In the genomic region with DNA sequence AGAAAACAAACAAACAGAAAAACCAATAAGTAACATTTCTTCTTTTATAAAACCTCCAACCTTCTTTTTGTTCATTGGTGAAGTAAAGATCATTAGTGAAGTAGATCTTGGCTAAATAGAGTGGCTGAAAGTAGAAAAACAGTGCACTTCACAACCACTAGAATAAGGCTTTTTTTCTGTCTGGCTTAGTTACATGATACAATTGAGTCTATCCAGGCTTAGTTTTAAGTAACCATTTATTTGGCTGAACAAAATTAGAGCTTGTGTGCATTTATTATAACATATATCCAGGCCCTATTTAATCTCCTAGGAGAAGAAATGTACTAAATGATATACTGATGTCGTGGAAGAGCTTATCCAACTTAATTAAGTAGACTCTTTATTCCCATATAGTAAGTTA, we compare ENCODE assay signal across 25 cellular contexts.
DNase-seq lines count a peak whose midpoint lies in the region; ATAC-seq, FAIRE-seq and TF ChIP-seq lines count a peak whose summit lies in the region.
"Had no signal": no experiment of that assay in that cellular context is flagged by ENCODE, and none has a peak within 500 bp of the region (broad histone marks: within the 10 kb centered on the region; RNA-seq: fewer than 3 reads in every experiment).

No MANE protein-coding gene starts in this region.

- no peaks in the 10 kb centered on the region for H3K27me3 Mint-ChIP-seq in stimulated activated naive CD8-positive, alpha-beta T cell treated with anti-CD3 and anti-CD28 coated beads, Interleukin-15, Interleukin-2, amounts not matched to agents 100 ng/mL and 50 ng/mL, for 24 hours
- H3K27me3 Mint-ChIP-seq in astrocyte (ENCODE audit: low read depth, unreplicated experiment) (no peaks in the 10 kb centered on the region), mesothelial cell of epicardium (ENCODE audit: low read depth) (no peaks in the 10 kb centered on the region)
- H3K27me3 Mint-ChIP-seq: CD4-positive, alpha-beta memory T cell; stimulated activated naive CD8-positive, alpha-beta T cell treated with anti-CD3 and anti-CD28 coated beads, Interleukin-15, amount 100 ng/mL, for 72 hours had no signal

- intact Hi-C loops in transverse colon (cut with DNase I; ENCODE audit: low total_unique reads), result no loop called here

- no peaks in the 10 kb centered on the region for H3K27me3 ChIP-seq in astrocyte (ENCODE audit: insufficient read depth, low read length)
- H3K27me3 ChIP-seq in transverse colon, result no peaks in the 10 kb centered on the region
- H3K27me3 ChIP-seq: dorsolateral prefrontal cortex, ovary, SJSA1 had no signal

- H3K9me3 Mint-ChIP-seq in stimulated activated naive CD8-positive, alpha-beta T cell treated with anti-CD3 and anti-CD28 coated beads, Interleukin-15, Interleukin-2, amounts not matched to agents 100 ng/mL and 50 ng/mL, for 24 hours, result no peaks in the 10 kb centered on the region
- H3K9me3 Mint-ChIP-seq in astrocyte (ENCODE audit: unreplicated experiment), result no peaks in the 10 kb centered on the region
- H3K9me3 Mint-ChIP-seq in mesothelial cell of epicardium, result peaks cover 1% of the 10 kb centered on the region

- no peak for TF ChIP-seq POLR2A in transverse colon (IDR thresholded peaks at IDR 0.05)

- no peaks in the 10 kb centered on the region for H3K79me2 ChIP-seq in astrocyte (ENCODE audit: insufficient read depth, low read length)

- no peaks in the 10 kb centered on the region for H4K20me1 ChIP-seq in astrocyte (ENCODE audit: insufficient read depth, low read length)

- H3K9ac ChIP-seq in astrocyte (ENCODE audit: low read length), result peak overlapping the region; percentile 84

- no peak for DNase-seq in stimulated activated naive CD8-positive, alpha-beta T cell treated with anti-CD3 and anti-CD28 coated beads, Interleukin-15, Interleukin-2, amounts not matched to agents 100 U/mL and 50 U/mL, for 24 hours
- no peak for DNase-seq in astrocyte (ENCODE audit: low read depth)
- no peak for DNase-seq in mesothelial cell of epicardium (ENCODE audit: low spot score in 2 of 2, unreplicated experiment in 2 of 2)
- no peak for DNase-seq in transverse colon
- DNase-seq in COLO668 (lab: John Stamatoyannopoulos, UW; ENCODE audit: unreplicated experiment), result no peak
- DNase-seq in DMS 273 treated with DMSO at 0.1 percent for 48 hours (lab: John Stamatoyannopoulos, UW), result no peak
- no peak for DNase-seq in NCI-H1105 (lab: John Stamatoyannopoulos, UW)
- DNase-seq: activated CD4-positive, alpha-beta T cell treated with anti-CD3 and anti-CD28 coated beads, Interleukin-2, amount 50 U/mL, for 48 hours; CD4-positive, alpha-beta memory T cell; DMS79 treated with DMSO at 0.1 percent for 48 hours; dorsolateral prefrontal cortex; foreskin melanocyte; MV-4-11; naive thymus-derived CD4-positive, alpha-beta T cell; NCI-H1694 treated with DMSO at 0.1 percent for 48 hours; NCI-H774; ovary; stimulated activated CD4-positive, alpha-beta T cell treated with anti-CD3 and anti-CD28 coated beads, Interleukin-1b, Interleukin-23, amount 100 ng/mL, for 48 hours; stimulated activated naive CD8-positive, alpha-beta T cell treated with anti-CD3 and anti-CD28 coated beads, Interleukin-15, amount 100 ng/mL, for 72 hours; T-helper 17 cell had no signal

- H3K36me3 Mint-ChIP-seq in stimulated activated naive CD8-positive, alpha-beta T cell treated with anti-CD3 and anti-CD28 coated beads, Interleukin-15, Interleukin-2, amounts not matched to agents 100 ng/mL and 50 ng/mL, for 24 hours (ENCODE audit: low read depth), result peaks cover 1% of the 10 kb centered on the region
- H3K36me3 Mint-ChIP-seq in astrocyte (ENCODE audit: low read depth, unreplicated experiment), result no peaks in the 10 kb centered on the region
- peaks cover under 1% of the 10 kb centered on the region for H3K36me3 Mint-ChIP-seq in mesothelial cell of epicardium

- H3K4me3 ChIP-seq in astrocyte (ENCODE audit: insufficient read depth, low read depth, low read length) (no peak overlapping the region), transverse colon (no peak overlapping the region)
- H3K4me3 ChIP-seq: cardiac muscle cell, dorsolateral prefrontal cortex, ovary, SJSA1 had no signal

- no peak for ATAC-seq in stimulated activated naive CD8-positive, alpha-beta T cell treated with anti-CD3 and anti-CD28 coated beads, Interleukin-15, Interleukin-2, amounts not matched to agents 100 U/mL and 50 U/mL, for 24 hours
- ATAC-seq: naive thymus-derived CD4-positive, alpha-beta T cell; stimulated activated naive CD8-positive, alpha-beta T cell treated with anti-CD3 and anti-CD28 coated beads, Interleukin-15, amount 100 ng/mL, for 72 hours; T-helper 17 cell had no signal

- H3K27ac ChIP-seq in astrocyte (ENCODE audit: low read depth, low read length) (peak overlapping the region; percentile 98), transverse colon (peak overlapping the region; percentile 51 to 80 (median 63))
- H3K27ac ChIP-seq: cardiac muscle cell, ovary, VCaP had no signal

- H3K36me3 ChIP-seq in astrocyte (ENCODE audit: insufficient read depth, low read length), result no peaks in the 10 kb centered on the region
- no peaks in the 10 kb centered on the region for H3K36me3 ChIP-seq in transverse colon
- H3K36me3 ChIP-seq: cardiac muscle cell, ovary, SJSA1 had no signal

- peak overlapping the region; percentile 73 for H3K4me2 ChIP-seq in astrocyte (ENCODE audit: low read length)

- no peak for FAIRE-seq in astrocyte (lab: Jason Lieb, UNC)
- FAIRE-seq: H1 had no signal

- TF ChIP-seq EP300 in transverse colon (IDR thresholded peaks at IDR 0.05; ENCODE audit: low read depth), result no peak

- in situ Hi-C loops in transverse colon (cut with MboI; ENCODE audit: low pct_ligation_motif_present in 1 of 4, low pct_unique_long_range_greater_than_20kb in 1 of 4, low sequenced_read_pairs in 3 of 4), result no loop called here

- H2AFZ ChIP-seq in astrocyte (ENCODE audit: low read depth, low read length), result no peak overlapping the region

- TF ChIP-seq CTCF in astrocyte (IDR thresholded peaks at IDR 0.05; ENCODE audit: insufficient read depth, low read depth, low read length) (no peak), mesothelial cell of epicardium (IDR thresholded peaks at IDR 0.05; ENCODE audit: unreplicated experiment) (no peak), transverse colon (IDR thresholded peaks at IDR 0.05) (no peak)

- H3K4me1 ChIP-seq in astrocyte (ENCODE audit: insufficient read depth, low read length) (peaks cover 58% of the 10 kb centered on the region), transverse colon (peaks cover 0 to 25% (median 7%) of the 10 kb centered on the region in 4 donors)

- WGBS in transverse colon (ENCODE audit: low coverage in 1 of 2), 2 donors, result 57 to 80% methylated on average over 1 of the region's 1 CpG

- H3K9me3 ChIP-seq in astrocyte (ENCODE audit: insufficient read depth, low read depth, low read length), result no peaks in the 10 kb centered on the region
- no peaks in the 10 kb centered on the region for H3K9me3 ChIP-seq in transverse colon
- H3K9me3 ChIP-seq: ovary, SJSA1 had no signal

- peak overlapping the region; percentile 94 for H3K27ac Mint-ChIP-seq in stimulated activated naive CD8-positive, alpha-beta T cell treated with anti-CD3 and anti-CD28 coated beads, Interleukin-15, Interleukin-2, amounts not matched to agents 100 ng/mL and 50 ng/mL, for 24 hours
- H3K27ac Mint-ChIP-seq in astrocyte (ENCODE audit: unreplicated experiment), result peak overlapping the region; percentile 99
- peak overlapping the region; percentile 63 for H3K27ac Mint-ChIP-seq in mesothelial cell of epicardium
- H3K27ac Mint-ChIP-seq: CD4-positive, alpha-beta memory T cell; T-helper 17 cell had no signal

- H3K4me1 Mint-ChIP-seq in stimulated activated naive CD8-positive, alpha-beta T cell treated with anti-CD3 and anti-CD28 coated beads, Interleukin-15, Interleukin-2, amounts not matched to agents 100 ng/mL and 50 ng/mL, for 24 hours (ENCODE audit: low read depth), result peaks cover 51% of the 10 kb centered on the region
- H3K4me1 Mint-ChIP-seq in astrocyte (ENCODE audit: low read depth, unreplicated experiment), result peaks cover 57% of the 10 kb centered on the region
- H3K4me1 Mint-ChIP-seq in mesothelial cell of epicardium, result peaks cover 18% of the 10 kb centered on the region

- no peak overlapping the region for H3K4me3 Mint-ChIP-seq in stimulated activated naive CD8-positive, alpha-beta T cell treated with anti-CD3 and anti-CD28 coated beads, Interleukin-15, Interleukin-2, amounts not matched to agents 100 ng/mL and 50 ng/mL, for 24 hours
- H3K4me3 Mint-ChIP-seq in astrocyte (ENCODE audit: unreplicated experiment) (peak overlapping the region; percentile 32), mesothelial cell of epicardium (no peak overlapping the region)
- H3K4me3 Mint-ChIP-seq: CD4-positive, alpha-beta memory T cell; naive thymus-derived CD4-positive, alpha-beta T cell; T-helper 17 cell had no signal
